In the genomic region with DNA sequence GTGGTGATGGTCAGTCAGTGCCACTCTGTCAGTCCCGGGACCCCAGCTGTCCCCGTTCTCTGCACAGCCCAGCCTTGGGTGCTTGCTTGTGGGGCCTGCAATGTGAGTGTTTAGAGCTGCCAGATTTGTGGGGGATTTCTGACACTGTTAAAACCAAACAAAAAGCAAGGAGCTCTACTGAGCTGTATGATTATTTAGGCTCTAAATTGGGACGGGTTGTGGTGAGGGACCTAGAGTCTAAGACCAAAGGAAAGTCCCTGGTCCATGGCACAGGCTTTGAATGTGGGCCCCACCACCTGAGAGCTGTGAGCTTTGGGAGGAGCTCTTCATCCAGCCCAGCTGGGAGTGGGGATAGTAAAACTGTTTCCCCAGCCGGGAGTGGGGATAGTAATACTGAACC, we compare ENCODE assay signal across 14 cellular contexts.
DNase-seq lines count a peak whose midpoint lies in the region; ATAC-seq, FAIRE-seq and TF ChIP-seq lines count a peak whose summit lies in the region.
"Had no signal": no experiment of that assay in that cellular context is flagged by ENCODE, and none has a peak within 500 bp of the region (broad histone marks: within the 10 kb centered on the region; RNA-seq: fewer than 3 reads in every experiment).

No MANE protein-coding gene starts in this region.

- no peak for TF ChIP-seq EP300 in suprapubic skin (IDR thresholded peaks at IDR 0.05)

- ATAC-seq in HG02938 (IDR thresholded peaks at IDR 0.05; ENCODE audit: unreplicated experiment), result peak; percentile 44
- ATAC-seq in GM19452 (IDR thresholded peaks at IDR 0.05; ENCODE audit: unreplicated experiment), result no peak
- ATAC-seq: gastroesophageal sphincter had no signal

- DNase-seq in GM12892 (ENCODE audit: insufficient read length) (no peak), GM19239 (ENCODE audit: insufficient read length, low spot score) (no peak), endodermal cell (no peak), DMS79 (lab: John Stamatoyannopoulos, UW) (no peak), suprapubic skin (ENCODE audit: low spot score in 2 of 2) (no peak), OCI-M2 (lab: John Stamatoyannopoulos, UW; ENCODE audit: unreplicated experiment) (no peak)
- DNase-seq: activated CD4-positive, alpha-beta T cell treated with anti-CD3 and anti-CD28 coated beads, Interleukin-2, amount 50 U/mL, for 48 hours; activated naive CD4-positive, alpha-beta T cell treated with anti-CD3 and anti-CD28 coated beads, Interleukin-2, amount 10 ng/mL, durations not matched to agents 7 days and 5 days; AML-193; NCI-H187; nephron progenitor cell had no signal

- peak overlapping the region; percentile 67 for H3K27ac Mint-ChIP-seq in endodermal cell
- H3K27ac Mint-ChIP-seq: activated naive CD4-positive, alpha-beta T cell treated with anti-CD3 and anti-CD28 coated beads, Interleukin-2, amount 10 ng/mL, durations not matched to agents 7 days and 5 days; nephron progenitor cell had no signal

- H3K4me1 Mint-ChIP-seq in endodermal cell, result peaks cover 62% of the 10 kb centered on the region

- H3K9me3 ChIP-seq in endodermal cell (ENCODE audit: control insufficient read depth, low read length) (no peaks in the 10 kb centered on the region), suprapubic skin (no peaks in the 10 kb centered on the region)
- H3K9me3 ChIP-seq: gastroesophageal sphincter had no signal

- FAIRE-seq in GM12892 (lab: Jason Lieb, UNC) (peak; percentile 84), GM19239 (lab: Jason Lieb, UNC) (peak; percentile 8)

- H3K27me3 ChIP-seq in endodermal cell (ENCODE audit: control insufficient read depth, insufficient read depth, low read length, poor library complexity, severe bottlenecking), result no peaks in the 10 kb centered on the region
- no peaks in the 10 kb centered on the region for H3K27me3 ChIP-seq in suprapubic skin
- H3K27me3 ChIP-seq: gastroesophageal sphincter had no signal

- H3K36me3 Mint-ChIP-seq in endodermal cell (ENCODE audit: low read depth), result no peaks in the 10 kb centered on the region
- H3K36me3 Mint-ChIP-seq: activated naive CD4-positive, alpha-beta T cell treated with anti-CD3 and anti-CD28 coated beads, Interleukin-2, amount 10 ng/mL, durations not matched to agents 7 days and 5 days had no signal

- no peak for TF ChIP-seq POLR2A in GM12892 (IDR thresholded peaks at IDR 0.05; ENCODE audit: low read depth, low read length)
- TF ChIP-seq POLR2A in suprapubic skin (IDR thresholded peaks at IDR 0.05), result no peak

- no peak for TF ChIP-seq CTCF in endodermal cell (conservative IDR thresholded peaks at IDR 0.05)
- TF ChIP-seq CTCF in suprapubic skin (IDR thresholded peaks at IDR 0.05), result no peak

- H3K4me1 ChIP-seq in endodermal cell (ENCODE audit: control insufficient read depth, insufficient read depth, low read length) (peaks cover 15% of the 10 kb centered on the region), suprapubic skin (peaks cover 40% of the 10 kb centered on the region)

- H3K9ac ChIP-seq in endodermal cell (ENCODE audit: extremely low read depth, low read length, poor library complexity, severe bottlenecking), result no peak overlapping the region

- no peak overlapping the region for H3K4me3 Mint-ChIP-seq in endodermal cell
- H3K4me3 Mint-ChIP-seq: activated naive CD4-positive, alpha-beta T cell treated with anti-CD3 and anti-CD28 coated beads, Interleukin-2, amount 10 ng/mL, durations not matched to agents 7 days and 5 days; nephron progenitor cell had no signal

- no peaks in the 10 kb centered on the region for H3K9me3 Mint-ChIP-seq in endodermal cell
- H3K9me3 Mint-ChIP-seq: activated naive CD4-positive, alpha-beta T cell treated with anti-CD3 and anti-CD28 coated beads, Interleukin-2, amount 10 ng/mL, durations not matched to agents 7 days and 5 days; nephron progenitor cell had no signal

- no peaks in the 10 kb centered on the region for H3K36me3 ChIP-seq in endodermal cell (ENCODE audit: control insufficient read depth, insufficient read depth, low read length)
- no peaks in the 10 kb centered on the region for H3K36me3 ChIP-seq in suprapubic skin
- H3K36me3 ChIP-seq: gastroesophageal sphincter had no signal

- H3K4me3 ChIP-seq in endodermal cell (ENCODE audit: low read length) (no peak overlapping the region), suprapubic skin (no peak overlapping the region)
- H3K4me3 ChIP-seq: gastroesophageal sphincter had no signal

- 90 to 91% methylated on average over 3 to 4 of the region's 4 CpGs for WGBS in endodermal cell (ENCODE audit: insufficient coverage in 1 of 2, insufficient read length in 1 of 2), 2 experiments
- WGBS in suprapubic skin, result 72% methylated on average over 3 of the region's 4 CpGs

- H3K27me3 Mint-ChIP-seq in endodermal cell (ENCODE audit: insufficient read depth), result peaks cover 4% of the 10 kb centered on the region
- H3K27me3 Mint-ChIP-seq: activated naive CD4-positive, alpha-beta T cell treated with anti-CD3 and anti-CD28 coated beads, Interleukin-2, amount 10 ng/mL, durations not matched to agents 7 days and 5 days had no signal

- H3K27ac ChIP-seq in endodermal cell (ENCODE audit: low read depth, low read length), result no peak overlapping the region
- no peak overlapping the region for H3K27ac ChIP-seq in suprapubic skin
